In genomic region chr3:62659660-62660059, GRCh38 we compare ENCODE assay signal across 19 cellular contexts.
DNase-seq lines count a peak whose midpoint lies in the region; ATAC-seq, FAIRE-seq and TF ChIP-seq lines count a peak whose summit lies in the region.
"Had no signal": no experiment of that assay in that cellular context is flagged by ENCODE, and none has a peak within 500 bp of the region (broad histone marks: within the 10 kb centered on the region; RNA-seq: fewer than 3 reads in every experiment).

No MANE protein-coding gene starts in this region.

- ATAC-seq in naive thymus-derived CD8-positive, alpha-beta T cell: no peak
- ATAC-seq in GM19324 (IDR thresholded peaks at IDR 0.05; ENCODE audit: low FRiP score, unreplicated experiment): no peak
- no peak for ATAC-seq in pancreas
- ATAC-seq: activated naive CD8-positive, alpha-beta T cell treated with anti-CD3 and anti-CD28 coated beads, Interleukin-2, amount 50 U/mL, for 24 hours; gastroesophageal sphincter; left ventricle myocardium superior had no signal

- 58 to 68% methylated on average over 4 of the region's 4 CpGs for WGBS in pancreas, 2 donors

- H3K27ac ChIP-seq in cardiac muscle cell (no peak overlapping the region), right atrium auricular region (no peak overlapping the region), pancreas (no peak overlapping the region)
- H3K27ac ChIP-seq: gastroesophageal sphincter, transverse colon had no signal

- H3K36me3 ChIP-seq in cardiac muscle cell: no peaks in the 10 kb centered on the region
- no peaks in the 10 kb centered on the region for H3K36me3 ChIP-seq in right atrium auricular region
- no peaks in the 10 kb centered on the region for H3K36me3 ChIP-seq in pancreas
- H3K36me3 ChIP-seq: gastroesophageal sphincter, transverse colon had no signal

- peak; percentile 7 for TF ChIP-seq CTCF in cardiac muscle cell (IDR thresholded peaks at IDR 0.05; ENCODE audit: low read depth, low read length)
- TF ChIP-seq CTCF in right atrium auricular region (IDR thresholded peaks at IDR 0.05): no peak
- TF ChIP-seq CTCF in NB4 (IDR thresholded peaks at IDR 0.05; ENCODE audit: low read depth, low read length): no peak
- peak; percentile 32 for TF ChIP-seq CTCF in epithelial cell of proximal tubule (conservative IDR thresholded peaks at IDR 0.05; ENCODE audit: low read depth, low read length)
- no peak for TF ChIP-seq CTCF in pancreas (IDR thresholded peaks at IDR 0.05)

- TF ChIP-seq POLR2A in NB4 (IDR thresholded peaks at IDR 0.05; ENCODE audit: extremely low read depth, insufficient read length): no peak

- H3K4me3 ChIP-seq in cardiac muscle cell: no peak overlapping the region
- no peak overlapping the region for H3K4me3 ChIP-seq in right atrium auricular region
- no peak overlapping the region for H3K4me3 ChIP-seq in NB4 (ENCODE audit: low read depth, low read length)
- no peak overlapping the region for H3K4me3 ChIP-seq in epithelial cell of proximal tubule (ENCODE audit: low read depth, low read length)
- no peak overlapping the region for H3K4me3 ChIP-seq in pancreas
- H3K4me3 ChIP-seq: gastroesophageal sphincter, transverse colon had no signal

- POLR2A ChIA-PET in naive thymus-derived CD8-positive, alpha-beta T cell (lab: Charles Lee): no interaction called here

- no peaks in the 10 kb centered on the region for H3K9me3 ChIP-seq in cardiac muscle cell (ENCODE audit: low read depth)
- H3K9me3 ChIP-seq in right atrium auricular region: no peaks in the 10 kb centered on the region
- no peaks in the 10 kb centered on the region for H3K9me3 ChIP-seq in pancreas
- H3K9me3 ChIP-seq: gastroesophageal sphincter, transverse colon had no signal

- no peak for FAIRE-seq in pancreas (lab: Jason Lieb, UNC)

- no peak overlapping the region for H3K27ac Mint-ChIP-seq in naive thymus-derived CD8-positive, alpha-beta T cell
- H3K27ac Mint-ChIP-seq: activated naive CD8-positive, alpha-beta T cell treated with anti-CD3 and anti-CD28 coated beads, Interleukin-2, amount 50 U/mL, for 24 hours; CD4-positive, alpha-beta T cell; stimulated activated naive CD8-positive, alpha-beta T cell treated with anti-CD3 and anti-CD28 coated beads, Interleukin-15, Interleukin-2, amounts not matched to agents 100 ng/mL and 50 ng/mL, for 24 hours; T-helper 2 cell treated with Interferon-gamma antibody and Interleukin-4, amounts not matched to agents 5 μg/mL and 100 μg/mL, for 36 hours had no signal

- peaks cover 29% of the 10 kb centered on the region for H3K4me1 ChIP-seq in cardiac muscle cell (ENCODE audit: low read depth)
- H3K4me1 ChIP-seq in right atrium auricular region: peaks cover 0 to 31% of the 10 kb centered on the region in 2 donors
- H3K4me1 ChIP-seq in pancreas: no peaks in the 10 kb centered on the region
- H3K4me1 ChIP-seq: gastroesophageal sphincter, transverse colon had no signal

- peaks cover 0 to 13% (median 9%) of the 10 kb centered on the region in 5 donors for H3K27me3 Mint-ChIP-seq in naive thymus-derived CD8-positive, alpha-beta T cell
- H3K27me3 Mint-ChIP-seq: CD4-positive, alpha-beta T cell had no signal

- no peaks in the 10 kb centered on the region for H3K4me1 Mint-ChIP-seq in naive thymus-derived CD8-positive, alpha-beta T cell
- H3K4me1 Mint-ChIP-seq: activated naive CD8-positive, alpha-beta T cell treated with anti-CD3 and anti-CD28 coated beads, Interleukin-2, amount 50 U/mL, for 24 hours had no signal

- H3K4me3 Mint-ChIP-seq in naive thymus-derived CD8-positive, alpha-beta T cell: no peak overlapping the region
- H3K4me3 Mint-ChIP-seq: activated naive CD8-positive, alpha-beta T cell treated with anti-CD3 and anti-CD28 coated beads, Interleukin-2, amount 50 U/mL, for 24 hours; CD4-positive, alpha-beta T cell; stimulated activated naive CD8-positive, alpha-beta T cell treated with anti-CD3 and anti-CD28 coated beads, Interleukin-15, Interleukin-2, amounts not matched to agents 100 ng/mL and 50 ng/mL, for 24 hours; T-helper 2 cell treated with Interferon-gamma antibody and Interleukin-4, amounts not matched to agents 5 μg/mL and 100 μg/mL, for 36 hours had no signal

- H3K27me3 ChIP-seq in cardiac muscle cell: no peaks in the 10 kb centered on the region
- H3K27me3 ChIP-seq in right atrium auricular region: no peaks in the 10 kb centered on the region
- no peaks in the 10 kb centered on the region for H3K27me3 ChIP-seq in pancreas
- H3K27me3 ChIP-seq: transverse colon had no signal

- intact Hi-C loops in pancreas (cut with DNase I): loop anchor here in 1 of 3 donors (10.0 kb wide), 1 partner anchor 565 kb away; no protein-coding TSS in a partner anchor

- no peak for DNase-seq in cardiac muscle cell (ENCODE audit: low read depth in 1 of 2, low spot score in 1 of 2)
- no peak for DNase-seq in right atrium auricular region (ENCODE audit: low spot score)
- peak; percentile 1 for DNase-seq in NB4 (ENCODE audit: low read depth)
- no peak for DNase-seq in epithelial cell of proximal tubule (ENCODE audit: low read depth)
- DNase-seq in naive thymus-derived CD8-positive, alpha-beta T cell: no peak
- no peak for DNase-seq in NCI-H1436 treated with DMSO at 0.1 percent for 48 hours (lab: John Stamatoyannopoulos, UW)
- DNase-seq in pancreas: no peak
- DNase-seq: activated CD4-positive, CD25-positive, alpha-beta regulatory T cell treated with anti-CD3 and anti-CD28 coated beads, Interleukin-2, amount 50 U/mL, for 72 hours; activated naive CD8-positive, alpha-beta T cell treated with anti-CD3 and anti-CD28 coated beads, Interleukin-2, amount 50 U/mL, for 24 hours; CD4-positive, alpha-beta T cell; left ventricle myocardium superior; NCI-H1694 treated with DMSO at 0.1 percent for 48 hours; SHP77; stimulated activated CD4-positive, alpha-beta T cell treated with anti-CD3 and anti-CD28 coated beads, Interleukin-1b, Interleukin-23, amount 100 ng/mL, for 48 hours; transverse colon had no signal

- H3K36me3 Mint-ChIP-seq in naive thymus-derived CD8-positive, alpha-beta T cell: no peaks in the 10 kb centered on the region

- no peaks in the 10 kb centered on the region for H3K9me3 Mint-ChIP-seq in naive thymus-derived CD8-positive, alpha-beta T cell
- H3K9me3 Mint-ChIP-seq: activated naive CD8-positive, alpha-beta T cell treated with anti-CD3 and anti-CD28 coated beads, Interleukin-2, amount 50 U/mL, for 24 hours; CD4-positive, alpha-beta T cell; stimulated activated naive CD8-positive, alpha-beta T cell treated with anti-CD3 and anti-CD28 coated beads, Interleukin-15, Interleukin-2, amounts not matched to agents 100 ng/mL and 50 ng/mL, for 24 hours; T-helper 2 cell treated with Interferon-gamma antibody and Interleukin-4, amounts not matched to agents 5 μg/mL and 100 μg/mL, for 36 hours had no signal

Comparison
In these comparisons a context has a peak if more than half of its experiments do, and no peak if none do; other contexts are left out.
1. CTCF ChIP-seq: peak in cardiac muscle cell (single experiment) and epithelial cell of proximal tubule (single experiment); none in right atrium auricular region (0 of 2), NB4 (single experiment) and pancreas (0 of 4).